In genomic region chr7:124728610-124729009, GRCh38 we compare ENCODE assay signal across 24 cellular contexts. TPM values are rescaled to one million over a fixed set of nuclear protein-coding genes. Genes with fewer than 3 reads are reported as not detected.
"Had no signal": no experiment of that assay in that cellular context is flagged by ENCODE, and none has a peak within 500 bp of the region (broad histone marks: within the 10 kb centered on the region; RNA-seq: fewer than 3 reads in every experiment).

No MANE protein-coding gene starts in this region.

- ATAC-seq: gastrocnemius medialis; right lobe of liver; stimulated activated naive CD8-positive, alpha-beta T cell treated with anti-CD3 and anti-CD28 coated beads, Interleukin-15, Interleukin-2, amounts not matched to agents 100 U/mL and 50 U/mL, for 24 hours had no signal

- H3K36me3 ChIP-seq: adrenal gland, brain microvascular endothelial cell, esophagus squamous epithelium, gastrocnemius medialis, left ventricle myocardium inferior, ovary, right lobe of liver, thyroid gland, upper lobe of left lung had no signal

- DNase-seq: activated CD4-positive, alpha-beta T cell treated with anti-CD3 and anti-CD28 coated beads for 4 hours; activated CD4-positive, alpha-beta T cell treated with anti-CD3 and anti-CD28 coated beads, Interleukin-2, amount 50 U/mL, for 4 hours; activated CD4-positive, CD25-positive, alpha-beta regulatory T cell; activated CD8-positive, alpha-beta memory T cell treated with anti-CD3 and anti-CD28 coated beads for 24 hours; activated effector memory CD4-positive, alpha-beta T cell treated with Interleukin-2 at 50 U/mL for 16 hours; activated naive CD4-positive, alpha-beta T cell treated with Interleukin-2 at 50 U/mL for 16 hours; adrenal gland; brain microvascular endothelial cell; esophagus squamous epithelium; gastrocnemius medialis; glutamatergic neuron; islet precursor cell; left ventricle myocardium inferior; naive B cell; nephron progenitor cell; ovary; right lobe of liver; stimulated activated CD4-positive, alpha-beta T cell treated with anti-CD3 and anti-CD28 coated beads, Interleukin-2, amount 100 ng/mL, for 48 hours; stimulated activated naive CD8-positive, alpha-beta T cell treated with anti-CD3 and anti-CD28 coated beads, Interleukin-15, Interleukin-2, amounts not matched to agents 100 U/mL and 50 U/mL, for 24 hours; thyroid gland; upper lobe of left lung had no signal

- H3K9me3 ChIP-seq: adrenal gland, esophagus squamous epithelium, gastrocnemius medialis, left ventricle myocardium inferior, ovary, right lobe of liver, thyroid gland, upper lobe of left lung had no signal

- H3K4me1 ChIP-seq: adrenal gland, esophagus squamous epithelium, gastrocnemius medialis, left ventricle myocardium inferior, thyroid gland, upper lobe of left lung had no signal

- H3K4me3 ChIP-seq: adrenal gland, esophagus squamous epithelium, gastrocnemius medialis, left ventricle myocardium inferior, lung, ovary, right lobe of liver, thyroid gland, upper lobe of left lung had no signal

- H3K27ac ChIP-seq: adrenal gland, brain microvascular endothelial cell, epithelial cell of prostate, esophagus squamous epithelium, gastrocnemius medialis, left ventricle myocardium inferior, ovary, right lobe of liver, thyroid gland, upper lobe of left lung had no signal

- H3K27me3 ChIP-seq: adrenal gland, brain microvascular endothelial cell, esophagus squamous epithelium, gastrocnemius medialis, ovary, right lobe of liver, thyroid gland, upper lobe of left lung had no signal

RNA-seq across cellular contexts. Expression of gene GPR37, which starts 37.0 kb away (rescaled TPM):
- total RNA-seq: left ventricle myocardium inferior; T-helper 1 cell treated with Interleukin-12 subunit alpha and Interleukin-12 subunit beta and Interleukin-4 antibody, amounts not matched to agents 30 ng/mL and 1 ng/mL, for 36 hours had no signal
